ENCODE assay signal across 14 cellular contexts in the genomic region with DNA sequence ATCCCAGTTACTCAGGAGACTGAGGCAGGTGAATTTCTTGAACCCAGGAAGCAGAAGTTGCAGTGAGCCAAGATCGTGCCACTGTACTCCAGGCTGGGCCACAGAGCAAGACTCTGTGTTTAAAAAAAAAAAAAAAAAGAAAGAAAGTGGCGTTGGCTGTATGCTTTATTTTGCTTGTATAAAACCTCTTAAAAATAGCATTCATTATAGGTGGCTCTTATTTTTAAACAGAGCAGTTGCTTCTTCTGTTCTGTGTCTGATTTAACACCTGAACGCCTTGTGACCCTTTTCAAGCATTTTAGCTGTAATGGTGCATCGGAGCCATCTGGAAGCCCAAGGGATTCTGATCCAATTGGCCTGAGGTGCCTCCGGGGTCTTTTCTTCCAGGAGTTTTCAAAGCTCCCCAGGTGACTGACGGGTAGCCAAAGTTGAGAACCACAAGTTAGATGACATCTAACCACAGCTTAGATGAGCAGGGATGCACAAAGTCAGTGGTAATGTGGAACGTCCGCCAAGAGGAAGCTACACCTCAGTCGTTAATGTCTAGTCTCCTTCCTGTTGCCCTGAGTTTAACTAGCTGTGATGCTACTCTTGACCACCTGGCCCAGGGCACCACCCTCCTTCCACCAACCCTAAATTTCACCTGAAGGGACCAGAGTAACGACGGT.
DNase-seq lines count a peak whose midpoint lies in the region; ATAC-seq and TF ChIP-seq lines count a peak whose summit lies in the region.
"Had no signal": no experiment of that assay in that cellular context is flagged by ENCODE, and none has a peak within 500 bp of the region (broad histone marks: within the 10 kb centered on the region; RNA-seq: fewer than 3 reads in every experiment).

No MANE protein-coding gene starts in this region.

- H3K4me1 Mint-ChIP-seq in CD4-positive, alpha-beta T cell (ENCODE audit: low read depth): peaks cover 22% of the 10 kb centered on the region
- H3K4me1 Mint-ChIP-seq in T-helper 2 cell treated with Interferon-gamma antibody and Interleukin-4, amounts not matched to agents 5 μg/mL and 100 μg/mL, for 36 hours (ENCODE audit: low read depth): peaks cover 30% of the 10 kb centered on the region

- H3K9me2 ChIP-seq in PC-9 (ENCODE audit: insufficient read depth): no peaks in the 10 kb centered on the region

- no peak overlapping the region for H2BK5ac ChIP-seq in mesenchymal stem cell (ENCODE audit: low read depth, low read length, poor library complexity, severe bottlenecking)

- no peak overlapping the region for H4K8ac ChIP-seq in mesenchymal stem cell (ENCODE audit: low read length)

- no peak overlapping the region for H2AK5ac ChIP-seq in mesenchymal stem cell (ENCODE audit: low read length, severe bottlenecking)

- no peak overlapping the region for H3K9ac ChIP-seq in mesenchymal stem cell (ENCODE audit: low read length)

- intact Hi-C loops in CD4-positive, alpha-beta T cell (cut with DNase I, micrococcal nuclease): no loop called here
- intact Hi-C loops in PC-9 (cut with micrococcal nuclease; ENCODE audit: unreplicated experiment): loop anchor here (10.0 kb wide), 2 partner anchors 275 to 705 kb away; a partner anchor contains a TSS

- peak; percentile 78 for ATAC-seq in CD4-positive, alpha-beta T cell (ENCODE audit: poor library complexity)
- peak; percentile 59 for ATAC-seq in HG02981 (IDR thresholded peaks at IDR 0.05; ENCODE audit: unreplicated experiment)
- no peak for ATAC-seq in GM19395 (IDR thresholded peaks at IDR 0.05; ENCODE audit: unreplicated experiment)

- TF ChIP-seq CTCF in CD4-positive, alpha-beta T cell (IDR thresholded peaks at IDR 0.05): no peak
- no peak for TF ChIP-seq CTCF in PC-9 (conservative IDR thresholded peaks at IDR 0.05)

- peak overlapping the region; percentile 82 for H3K27ac Mint-ChIP-seq in CD4-positive, alpha-beta T cell
- peak overlapping the region; percentile 60 for H3K27ac Mint-ChIP-seq in T-helper 2 cell treated with Interferon-gamma antibody and Interleukin-4, amounts not matched to agents 5 μg/mL and 100 μg/mL, for 36 hours
- H3K27ac Mint-ChIP-seq: activated naive CD4-positive, alpha-beta T cell treated with anti-CD3 and anti-CD28 coated beads, Interleukin-2, amount 50 U/mL, for 24 hours had no signal

- H3K4me3 Mint-ChIP-seq in CD4-positive, alpha-beta T cell: peak overlapping the region; percentile 12
- peak overlapping the region; percentile 61 for H3K4me3 Mint-ChIP-seq in T-helper 2 cell treated with Interferon-gamma antibody and Interleukin-4, amounts not matched to agents 5 μg/mL and 100 μg/mL, for 36 hours
- H3K4me3 Mint-ChIP-seq: activated naive CD4-positive, alpha-beta T cell treated with anti-CD3 and anti-CD28 coated beads, Interleukin-2, amount 50 U/mL, for 24 hours had no signal

- H4K20me1 ChIP-seq in PC-9 (ENCODE audit: insufficient read depth): no peaks in the 10 kb centered on the region

- H3K27ac ChIP-seq in CD4-positive, alpha-beta T cell (ENCODE audit: low read depth, low read length): no peak overlapping the region
- H3K27ac ChIP-seq in mesenchymal stem cell (ENCODE audit: low read length, poor library complexity, severe bottlenecking) (no peak overlapping the region), PC-9 (no peak overlapping the region)
- H3K27ac ChIP-seq: SJSA1 had no signal

- no peaks in the 10 kb centered on the region for H3K36me3 Mint-ChIP-seq in CD4-positive, alpha-beta T cell (ENCODE audit: low read depth)
- no peaks in the 10 kb centered on the region for H3K36me3 Mint-ChIP-seq in T-helper 2 cell treated with Interferon-gamma antibody and Interleukin-4, amounts not matched to agents 5 μg/mL and 100 μg/mL, for 36 hours (ENCODE audit: low read depth)
- H3K36me3 Mint-ChIP-seq: activated naive CD4-positive, alpha-beta T cell treated with anti-CD3 and anti-CD28 coated beads, Interleukin-2, amount 50 U/mL, for 24 hours had no signal

- peak overlapping the region; percentile 9 for H2BK120ac ChIP-seq in mesenchymal stem cell (ENCODE audit: low read depth, low read length)

- peak in 3 of 10 experiments; percentile 11 to 24 (median 22) for DNase-seq in CD4-positive, alpha-beta T cell
- DNase-seq in T-helper 2 cell treated with Interferon-gamma antibody and Interleukin-4, amounts not matched to agents 5 μg/mL and 100 μg/mL, for 36 hours (ENCODE audit: low spot score): no peak
- no peak for DNase-seq in mesenchymal stem cell
- no peak for DNase-seq in PC-9
- no peak for DNase-seq in stimulated activated CD4-positive, alpha-beta T cell treated with anti-CD3 and anti-CD28 coated beads, Interleukin-1b, Interleukin-23, amount 100 ng/mL, for 48 hours
- DNase-seq in NCI-H1417 treated with DMSO at 0.1 percent for 48 hours (lab: John Stamatoyannopoulos, UW): no peak
- DNase-seq: activated CD4-positive, CD25-positive, alpha-beta regulatory T cell treated with anti-CD3 and anti-CD28 coated beads, Interleukin-2, amount 50 U/mL, for 72 hours; NCI-H1417; NCI-H69; ovary had no signal

- H3K18ac ChIP-seq in mesenchymal stem cell (ENCODE audit: low read depth in 1 of 2, low read length in 2 of 2): peak overlapping the region in 1 of 2 experiments; percentile 61

- no peaks in the 10 kb centered on the region for H3K9me3 ChIP-seq in CD4-positive, alpha-beta T cell (ENCODE audit: control insufficient read depth, low read length)
- H3K9me3 ChIP-seq in mesenchymal stem cell (ENCODE audit: control insufficient read depth, low read length) (no peaks in the 10 kb centered on the region), PC-9 (ENCODE audit: insufficient read depth, low read depth) (no peaks in the 10 kb centered on the region)
- H3K9me3 ChIP-seq: ovary, SJSA1 had no signal

- H3K4me2 ChIP-seq in mesenchymal stem cell (ENCODE audit: low read length, poor library complexity, severe bottlenecking) (no peak overlapping the region), PC-9 (no peak overlapping the region)

- WGBS in mesenchymal stem cell: 82% methylated on average over 10 of the region's 11 CpGs

- no peaks in the 10 kb centered on the region for H3F3A ChIP-seq in PC-9 (ENCODE audit: insufficient read depth, low read depth)

- no peak overlapping the region for H3K14ac ChIP-seq in mesenchymal stem cell (ENCODE audit: low read length in 2 of 2)

- H3K4me1 ChIP-seq in mesenchymal stem cell (ENCODE audit: control insufficient read depth, insufficient read depth, low read depth, low read length) (no peaks in the 10 kb centered on the region), PC-9 (replicated peaks; ENCODE audit: insufficient read depth) (no peaks in the 10 kb centered on the region; the same call in none of the 2 replicates)
- H3K4me1 ChIP-seq: SJSA1 had no signal

- no peaks in the 10 kb centered on the region for H3K79me1 ChIP-seq in mesenchymal stem cell (replicated peaks; ENCODE audit: low read length, poor library complexity, severe bottlenecking)

- CTCF ChIA-PET in CD4-positive, alpha-beta T cell (lab: Charles Lee): interaction anchor here (0.6 kb wide), 1 partner anchor 54 kb away, joined by 4 read pairs; no protein-coding TSS in a partner anchor
- CTCF ChIA-PET in PC-9 (lab: Charles Lee): no interaction called here

- BruUV-seq in PC-9 (replicated peaks; lab: Mats Ljungman, UMichigan): no TSS peak

- H3K4me3 ChIP-seq in mesenchymal stem cell (ENCODE audit: insufficient read depth in 1 of 2, low read depth in 1 of 2, low read length in 2 of 2): no peak overlapping the region
- H3K4me3 ChIP-seq in PC-9: no peak overlapping the region
- H3K4me3 ChIP-seq: ovary, SJSA1 had no signal

- H3K27me3 ChIP-seq in CD4-positive, alpha-beta T cell (ENCODE audit: control insufficient read depth, insufficient read depth, low read length): no peaks in the 10 kb centered on the region
- no peaks in the 10 kb centered on the region for H3K27me3 ChIP-seq in mesenchymal stem cell (ENCODE audit: control insufficient read depth in 1 of 2, insufficient read depth in 1 of 2, low read length in 2 of 2)
- H3K27me3 ChIP-seq in PC-9 (ENCODE audit: insufficient read depth, low read depth): no peaks in the 10 kb centered on the region
- H3K27me3 ChIP-seq: ovary, SJSA1 had no signal

- H2AFZ ChIP-seq in mesenchymal stem cell (ENCODE audit: low read depth, low read length) (no peak overlapping the region), PC-9 (no peak overlapping the region)

- H3K27me3 Mint-ChIP-seq in CD4-positive, alpha-beta T cell: no peaks in the 10 kb centered on the region
- H3K27me3 Mint-ChIP-seq in T-helper 2 cell treated with Interferon-gamma antibody and Interleukin-4, amounts not matched to agents 5 μg/mL and 100 μg/mL, for 36 hours (ENCODE audit: low read depth): no peaks in the 10 kb centered on the region
- H3K27me3 Mint-ChIP-seq: activated naive CD4-positive, alpha-beta T cell treated with anti-CD3 and anti-CD28 coated beads, Interleukin-2, amount 50 U/mL, for 24 hours had no signal

- no peak overlapping the region for H2BK15ac ChIP-seq in mesenchymal stem cell (ENCODE audit: low read depth, poor library complexity, severe bottlenecking)

- H3K4ac ChIP-seq in mesenchymal stem cell (ENCODE audit: low read depth in 1 of 2, low read length in 2 of 2): peak overlapping the region in 1 of 2 experiments; percentile 2

- H2BK12ac ChIP-seq in mesenchymal stem cell (ENCODE audit: low read length in 2 of 2): peak overlapping the region; percentile 22 to 33

- H3K9me3 Mint-ChIP-seq in CD4-positive, alpha-beta T cell: no peaks in the 10 kb centered on the region
- H3K9me3 Mint-ChIP-seq in T-helper 2 cell treated with Interferon-gamma antibody and Interleukin-4, amounts not matched to agents 5 μg/mL and 100 μg/mL, for 36 hours: no peaks in the 10 kb centered on the region
- H3K9me3 Mint-ChIP-seq: activated naive CD4-positive, alpha-beta T cell treated with anti-CD3 and anti-CD28 coated beads, Interleukin-2, amount 50 U/mL, for 24 hours had no signal

- H3K79me2 ChIP-seq in PC-9 (ENCODE audit: low read depth): no peaks in the 10 kb centered on the region

- no peak overlapping the region for H3K23ac ChIP-seq in mesenchymal stem cell (ENCODE audit: low read length in 2 of 2)

- no peak overlapping the region for H4K91ac ChIP-seq in mesenchymal stem cell (ENCODE audit: low read length)

- H3K36me3 ChIP-seq in mesenchymal stem cell (ENCODE audit: control insufficient read depth in 1 of 2, insufficient read depth in 2 of 2, low read depth in 1 of 2, low read length in 2 of 2) (no peaks in the 10 kb centered on the region), PC-9 (ENCODE audit: low read depth) (no peaks in the 10 kb centered on the region)
- H3K36me3 ChIP-seq: ovary, SJSA1 had no signal

- POLR2A ChIA-PET in CD4-positive, alpha-beta T cell (lab: Charles Lee): interaction anchor here (1.1 to 1.6 kb wide), 3 partner anchors 15 to 277 kb away, joined by 4 to 6 read pairs (median 4); a partner anchor contains a TSS
- POLR2A ChIA-PET in PC-9 (lab: Charles Lee; ENCODE audit: unreplicated experiment): no interaction called here
